In genomic region chrX:149630681-149631292, GRCh38 we compare ENCODE assay signal across 8 cellular contexts. TPM values are rescaled to one million over a fixed set of nuclear protein-coding genes. Genes with fewer than 3 reads are reported as not detected.
DNase-seq lines count a peak whose midpoint lies in the region; ATAC-seq and TF ChIP-seq lines count a peak whose summit lies in the region.

No MANE protein-coding gene starts in this region.

- peak overlapping the region; percentile 86 to 97 for H3K4me3 Mint-ChIP-seq in stimulated activated naive B cell treated with anti-CD40 and anti-IgM and Interleukin-4, amounts not matched to agents 10 μg/mL and 1 μg/mL and 100 μg/mL, for 72 hours

- TF ChIP-seq POLR2A in breast epithelium (IDR thresholded peaks at IDR 0.05) = no peak

- H3K36me3 ChIP-seq in MG63 (no peaks in the 10 kb centered on the region), breast epithelium (no peaks in the 10 kb centered on the region), kidney epithelial cell (ENCODE audit: control insufficient read depth, insufficient read depth, low read length) (no peaks in the 10 kb centered on the region)

- H3K27ac Mint-ChIP-seq in stimulated activated naive B cell treated with anti-CD40 and anti-IgM and Interleukin-4, amounts not matched to agents 10 μg/mL and 1 μg/mL and 100 μg/mL, for 72 hours = peak overlapping the region; percentile 79

- no peak for ATAC-seq in stimulated activated naive B cell treated with anti-CD40 and anti-IgM and Interleukin-4, amounts not matched to agents 10 μg/mL and 1 μg/mL and 100 μg/mL, for 72 hours (replicated peaks)
- ATAC-seq in GM18861 (IDR thresholded peaks at IDR 0.05; ENCODE audit: unreplicated experiment) (no peak), HG03457 (IDR thresholded peaks at IDR 0.05; ENCODE audit: unreplicated experiment) (no peak)

- no peaks in the 10 kb centered on the region for H3K27me3 ChIP-seq in MG63
- H3K27me3 ChIP-seq in breast epithelium = peaks cover 0 to 8% of the 10 kb centered on the region in 2 donors
- H3K27me3 ChIP-seq in kidney epithelial cell (ENCODE audit: control insufficient read depth, insufficient read depth, low read length) = no peaks in the 10 kb centered on the region

- no peaks in the 10 kb centered on the region for H3K9me3 Mint-ChIP-seq in stimulated activated naive B cell treated with anti-CD40 and anti-IgM and Interleukin-4, amounts not matched to agents 10 μg/mL and 1 μg/mL and 100 μg/mL, for 72 hours

- peak overlapping the region; percentile 54 for H3K4me3 ChIP-seq in MG63
- H3K4me3 ChIP-seq in breast epithelium = peak overlapping the region; percentile 66 to 75 (median 72)
- H3K4me3 ChIP-seq in kidney epithelial cell (ENCODE audit: low read depth, low read length) = peak overlapping the region; percentile 66

- H3K4me1 Mint-ChIP-seq in stimulated activated naive B cell treated with anti-CD40 and anti-IgM and Interleukin-4, amounts not matched to agents 10 μg/mL and 1 μg/mL and 100 μg/mL, for 72 hours = peaks cover 17 to 29% of the 10 kb centered on the region in 2 donors

- peaks cover 0 to 6% of the 10 kb centered on the region in 2 donors for H3K36me3 Mint-ChIP-seq in stimulated activated naive B cell treated with anti-CD40 and anti-IgM and Interleukin-4, amounts not matched to agents 10 μg/mL and 1 μg/mL and 100 μg/mL, for 72 hours

- intact Hi-C loops in breast epithelium (cut with DNase I; ENCODE audit: low total_unique reads) = no loop called here

- H3K4me1 ChIP-seq in breast epithelium = no peaks in the 10 kb centered on the region

- peak overlapping the region; percentile 5 to 71 for H3K27ac ChIP-seq in breast epithelium

- peak; percentile 26 for DNase-seq in NCI-H2171 treated with DMSO at 0.1 percent for 48 hours (lab: John Stamatoyannopoulos, UW)
- DNase-seq in NCI-H2171 (lab: John Stamatoyannopoulos, UW) = no peak
- DNase-seq in MG63 = peak; percentile 0
- DNase-seq in breast epithelium (ENCODE audit: low spot score in 2 of 2) = no peak
- no peak for DNase-seq in kidney epithelial cell (ENCODE audit: low read depth)
- DNase-seq in stimulated activated naive B cell treated with anti-CD40 and anti-IgM and Interleukin-4, amounts not matched to agents 10 μg/mL and 1 μg/mL and 100 μg/mL, for 72 hours = no peak

- H3K9me3 ChIP-seq in MG63 (no peaks in the 10 kb centered on the region), breast epithelium (no peaks in the 10 kb centered on the region)

- no peak for TF ChIP-seq CTCF in breast epithelium (IDR thresholded peaks at IDR 0.05)
- TF ChIP-seq CTCF in kidney epithelial cell (IDR thresholded peaks at IDR 0.05; ENCODE audit: insufficient read depth, low read length, poor library complexity, severe bottlenecking) = peak; percentile 7

- peaks cover 0 to 6% of the 10 kb centered on the region in 2 donors for H3K27me3 Mint-ChIP-seq in stimulated activated naive B cell treated with anti-CD40 and anti-IgM and Interleukin-4, amounts not matched to agents 10 μg/mL and 1 μg/mL and 100 μg/mL, for 72 hours

RNA-seq across cellular contexts. Expression of gene TMEM185A, which starts 0.8 kb away (rescaled TPM):
- total RNA-seq in MG63 (2014; rRNA removed; shearing (Covaris generic); ENCODE audit: low replicate concordance) = 11.0 and 18.8 TPM in 2 replicates
- total RNA-seq in breast epithelium (10 to 100 TPM; 15.7 to 24.5 (median 16.1) TPM), kidney epithelial cell (15.0 and 15.3 TPM in 2 replicates)

RNA-seq across cellular contexts. Expression of gene HSFX2, which starts 35.7 kb away (rescaled TPM):
- total RNA-seq in MG63 (2014; rRNA removed; shearing (Covaris generic); ENCODE audit: low replicate concordance) = not detected in 2 replicates
- total RNA-seq in breast epithelium (under 1 TPM in 1 of 3 donors, not detected in 2; 0.98 TPM), kidney epithelial cell (0.17 TPM in 1 of 2 replicates, not detected in the other)

RNA-seq across cellular contexts. Expression of gene MAGEA9B, which starts 43.5 kb away (rescaled TPM):
- total RNA-seq in MG63 (2014; rRNA removed; shearing (Covaris generic); ENCODE audit: low replicate concordance) = not detected in 2 replicates
- total RNA-seq in breast epithelium (not detected), kidney epithelial cell (0.17 TPM in 1 of 2 replicates, not detected in the other)

Comparison
In these comparisons a context has a peak if more than half of its experiments do, and no peak if none do; other contexts are left out.
1. DNase-seq: peak in NCI-H2171 treated with DMSO at 0.1 percent for 48 hours (single experiment) and MG63 (single experiment); none in NCI-H2171 (single experiment), breast epithelium (0 of 2), kidney epithelial cell (single experiment) and stimulated activated naive B cell treated with anti-CD40 and anti-IgM and Interleukin-4, amounts not matched to agents 10 μg/mL and 1 μg/mL and 100 μg/mL, for 72 hours (single experiment).
2. Peak in every context shown above with its lines, with median percentiles within 50 percentile points of each other: H3K4me3 ChIP-seq.